ENCODE assay signal across 8 cellular contexts in genomic region chr6:33118525-33119123, GRCh38. TPM values are rescaled to one million over a fixed set of nuclear protein-coding genes. Genes with fewer than 3 reads are reported as not detected.
DNase-seq lines count a peak whose midpoint lies in the region; ATAC-seq and TF ChIP-seq lines count a peak whose summit lies in the region.

No MANE protein-coding gene starts in this region.

- H3K27me3 Mint-ChIP-seq in natural killer cell (ENCODE audit: low read depth in 2 of 2) = peaks cover 43 to 52% of the 10 kb centered on the region in 2 donors

- no peak overlapping the region for H3K4me3 ChIP-seq in epithelial cell of esophagus (ENCODE audit: low read length)

- peaks cover 3% of the 10 kb centered on the region for H3K36me3 Mint-ChIP-seq in natural killer cell

- H3K27ac Mint-ChIP-seq in natural killer cell = no peak overlapping the region

- H3K9me3 Mint-ChIP-seq in natural killer cell = peaks cover 0 to under 1% of the 10 kb centered on the region in 2 donors

- POLR2A ChIA-PET in RWPE1 (lab: Yijun Ruan, JAX; ENCODE audit: low non-redundant PET) = no interaction called here

- peaks cover 0 to 7% of the 10 kb centered on the region in 2 donors for H3K4me1 Mint-ChIP-seq in natural killer cell

- in situ Hi-C loops in G401 (cut with HindIII; ENCODE audit: low sequenced_read_pairs) = no loop called here

- H3K4me3 Mint-ChIP-seq in natural killer cell = no peak overlapping the region

- intact Hi-C loops in natural killer cell (cut with micrococcal nuclease) = loop anchor here (1.0 kb wide), 1 partner anchor 130 kb away; no protein-coding TSS in a partner anchor

- DNase-seq in G401 (ENCODE audit: low spot score) (peak; percentile 86), RWPE1 (ENCODE audit: low spot score) (peak; percentile 20), epithelial cell of esophagus (ENCODE audit: low read depth) (peak; percentile 53), natural killer cell (no peak), HK-2 (ENCODE audit: unreplicated experiment) (no peak)
- no peak for DNase-seq in activated T-cell treated with anti-CD3 and anti-CD28 coated beads, Interleukin-2, amount 50 U/mL, for 1 hour

- ATAC-seq in natural killer cell (peak; percentile 72 to 80 (median 80)), GM19351 (IDR thresholded peaks at IDR 0.05; ENCODE audit: unreplicated experiment) (no peak)

- no peak overlapping the region for H3K27ac ChIP-seq in RWPE1

- TF ChIP-seq CTCF in LNCAP (IDR thresholded peaks at IDR 0.05) = peak; percentile 75
- TF ChIP-seq CTCF in RWPE1 (conservative IDR thresholded peaks at IDR 0.05; ENCODE audit: low read depth) = peak; percentile 79
- peak; percentile 65 for TF ChIP-seq CTCF in epithelial cell of esophagus (IDR thresholded peaks at IDR 0.05; ENCODE audit: insufficient read depth, low read depth, low read length, missing control alignments)
- TF ChIP-seq CTCF in natural killer cell (IDR thresholded peaks at IDR 0.05) = peak; percentile 86

- CTCF ChIA-PET in RWPE1 (lab: Yijun Ruan, JAX) = interaction anchor here (0.6 to 1.1 kb wide), 4 partner anchors 31 to 702 kb away, joined by 3 to 7 read pairs (median 4); no protein-coding TSS in a partner anchor

RNA-seq across cellular contexts. Expression of gene HLA-DPB1, which starts 42.8 kb away (rescaled TPM):
- not detected in 2 replicates for total RNA-seq in G401 (2014; rRNA removed; shearing (Covaris generic))
- total RNA-seq in natural killer cell = 100 to 1,000 TPM in 1 of 3 donors, 10 to 100 TPM in 2; 55.2 to 131 (median 77.1) TPM

RNA-seq across cellular contexts. Expression of gene HLA-DPA1, which starts 45.2 kb away (rescaled TPM):
- total RNA-seq in G401 (2014; rRNA removed; shearing (Covaris generic)) = not detected in 2 replicates
- total RNA-seq in natural killer cell = 100 to 1,000 TPM in 1 of 3 donors, 10 to 100 TPM in 2; 43.1 to 135 (median 73.5) TPM

Comparison
In these comparisons a context has a peak if more than half of its experiments do, and no peak if none do; other contexts are left out.
1. DNase-seq: peak in G401 (single experiment), RWPE1 (single experiment) and epithelial cell of esophagus (single experiment); none in natural killer cell (single experiment), HK-2 (single experiment) and activated T-cell treated with anti-CD3 and anti-CD28 coated beads, Interleukin-2, amount 50 U/mL, for 1 hour (single experiment).
2. RNA of gene HLA-DPB1, which starts 42.8 kb away (total RNA-seq): 55.2 to 131 TPM in natural killer cell; not detected in G401; every median in the first group is over 10 times any median in the second.
3. RNA of gene HLA-DPA1, which starts 45.2 kb away (total RNA-seq): 43.1 to 135 TPM in natural killer cell; not detected in G401; every median in the first group is over 10 times any median in the second.
4. Peak in every context shown above with its lines, with median percentiles within 50 percentile points of each other: CTCF ChIP-seq.